Comparison of ENCODE assay signal across 18 cellular contexts in the genomic region with DNA sequence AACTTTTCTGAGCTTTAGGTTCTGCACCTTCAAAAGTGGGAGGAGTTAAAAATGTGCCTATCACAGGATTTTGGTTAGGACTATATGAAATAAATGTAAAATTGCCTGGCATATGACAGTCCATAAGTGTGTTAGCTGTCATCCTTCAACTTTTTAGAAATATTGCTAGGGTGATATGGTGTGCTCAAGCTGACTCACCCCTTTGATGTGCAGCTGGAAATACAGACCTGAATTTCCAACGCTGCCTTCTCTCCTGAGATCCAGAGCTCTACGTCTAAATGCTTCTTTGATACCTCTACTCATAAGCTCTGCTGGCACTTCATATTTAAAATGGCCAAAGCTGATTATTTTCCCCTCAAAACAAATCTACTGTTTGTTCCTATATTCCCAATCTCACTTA. TPM values are rescaled to one million over a fixed set of nuclear protein-coding genes. Genes with fewer than 3 reads are reported as not detected.
DNase-seq lines count a peak whose midpoint lies in the region; ATAC-seq, FAIRE-seq and TF ChIP-seq lines count a peak whose summit lies in the region.
"Had no signal": no experiment of that assay in that cellular context is flagged by ENCODE, and none has a peak within 500 bp of the region (broad histone marks: within the 10 kb centered on the region; RNA-seq: fewer than 3 reads in every experiment).

No MANE protein-coding gene starts in this region.

- H3K4me3 ChIP-seq in HepG2 (replicated peaks in 1 of 3; ENCODE audit: insufficient read depth in 1 of 3, low read depth in 2 of 3, low read length in 3 of 3) (no peak overlapping the region), right lobe of liver (no peak overlapping the region), OCI-LY7 (ENCODE audit: low read depth, low read length, poor library complexity, severe bottlenecking) (no peak overlapping the region), fibroblast of pulmonary artery (replicated peaks; ENCODE audit: low read depth, low read length) (peak overlapping the region; percentile 70), smooth muscle cell (peak overlapping the region; percentile 94)
- H3K4me3 ChIP-seq: mucosa of descending colon had no signal

- CTCF ChIA-PET in HepG2 (lab: Yijun Ruan, JAX; ENCODE audit: low intra/inter-chr PET ratio, low total read pairs): no interaction called here
- CTCF ChIA-PET in OCI-LY7 (lab: Charles Lee; ENCODE audit: unreplicated experiment): no interaction called here

- H3K9ac ChIP-seq in HepG2 (ENCODE audit: insufficient read depth, low read depth, low read length) (no peak overlapping the region), smooth muscle cell (ENCODE audit: low read depth) (no peak overlapping the region)

- intact Hi-C loops in HepG2 (cut with micrococcal nuclease; ENCODE audit: unreplicated experiment) (loop anchor here (10.0 kb wide), 1 partner anchor 328 kb away; a partner anchor contains a TSS), right lobe of liver (cut with DNase I) (no loop called here), OCI-LY7 (cut with micrococcal nuclease; ENCODE audit: unreplicated experiment) (loop anchor here (10.0 kb wide), 1 partner anchor 328 kb away; a partner anchor contains a TSS)

- H3K27me3 ChIP-seq in HepG2 (ENCODE audit: control insufficient read depth in 1 of 2, insufficient read depth in 2 of 2, low read length in 2 of 2) (no peaks in the 10 kb centered on the region; a peak in 1 of 5 replicates), right lobe of liver (no peaks in the 10 kb centered on the region), smooth muscle cell (ENCODE audit: low read depth) (no peaks in the 10 kb centered on the region)
- H3K27me3 ChIP-seq: MG63, SJCRH30 had no signal

- no peak for TF ChIP-seq EP300 in HepG2 (IDR thresholded peaks at IDR 0.05; ENCODE audit: low read depth in 2 of 2, low read length in 2 of 2)
- no peak for TF ChIP-seq EP300 in HepG2 (CRISPR knock-in tag; IDR thresholded peaks at IDR 0.05; ENCODE audit: borderline replicate concordance)

- no peak overlapping the region for H2AFZ ChIP-seq in HepG2 (ENCODE audit: low read length)
- H2AFZ ChIP-seq in OCI-LY7 (ENCODE audit: low read length): no peak overlapping the region
- H2AFZ ChIP-seq in smooth muscle cell (ENCODE audit: low read depth): no peak overlapping the region

- H3K4me1 ChIP-seq in HepG2 (ENCODE audit: insufficient read depth, low read length) (peaks cover 35% of the 10 kb centered on the region), right lobe of liver (peaks cover 0 to 18% (median 0%) of the 10 kb centered on the region in 4 donors), OCI-LY7 (ENCODE audit: insufficient read depth, low read length, poor library complexity, severe bottlenecking) (peaks cover 20% of the 10 kb centered on the region), smooth muscle cell (ENCODE audit: low read depth) (peaks cover 21% of the 10 kb centered on the region)
- H3K4me1 ChIP-seq: SJCRH30 had no signal

- TF ChIP-seq POLR2A in HepG2 (IDR thresholded peaks at IDR 0.05; ENCODE audit: insufficient read depth in 1 of 2, low read depth in 2 of 2, low read length in 2 of 2) (no peak), right lobe of liver (IDR thresholded peaks at IDR 0.05) (no peak)

- ATAC-seq in HepG2: no peak
- no peak for ATAC-seq in right lobe of liver
- no peak for ATAC-seq in HG02884 (IDR thresholded peaks at IDR 0.05; ENCODE audit: unreplicated experiment)
- ATAC-seq in GM18502 (IDR thresholded peaks at IDR 0.05; ENCODE audit: poor library complexity, unreplicated experiment): no peak
- ATAC-seq: left colon, mucosa of descending colon had no signal

- FAIRE-seq in HepG2 (lab: Jason Lieb, UNC): no peak
- FAIRE-seq: colon, GM18507 had no signal

- 100% methylated on average over 2 of the region's 2 CpGs for WGBS in HepG2 (ENCODE audit: low lambda C conversion rate)
- 100% methylated on average over 2 of the region's 2 CpGs for WGBS in right lobe of liver (ENCODE audit: insufficient coverage, low coverage, low lambda C conversion rate, missing lambda C conversion rate)
- 55% methylated on average over 2 of the region's 2 CpGs for WGBS in smooth muscle cell (ENCODE audit: low lambda C conversion rate)

- peak overlapping the region; percentile 12; the same call in 1 of the 2 replicates for H3K4me2 ChIP-seq in HepG2 (ENCODE audit: low read depth, low read length)
- peak overlapping the region; percentile 81 for H3K4me2 ChIP-seq in OCI-LY7 (ENCODE audit: low read length)
- H3K4me2 ChIP-seq in smooth muscle cell: peak overlapping the region; percentile 99

- no peak for DNase-seq in HepG2 (ENCODE audit: low spot score)
- no peak for DNase-seq in right lobe of liver
- no peak for DNase-seq in OCI-LY7 (ENCODE audit: low spot score)
- no peak for DNase-seq in fibroblast of pulmonary artery (ENCODE audit: low read depth)
- DNase-seq in smooth muscle cell (lab: John Stamatoyannopoulos, UW; ENCODE audit: unreplicated experiment): no peak
- no peak for DNase-seq in activated CD4-positive, CD25-positive, alpha-beta regulatory T cell (lab: John Stamatoyannopoulos, UW)
- DNase-seq: amygdala, hippocampal formation, left colon, MG63, mucosa of descending colon, NCI-H187 treated with DMSO at 0.1 percent for 48 hours, SJCRH30 had no signal

- H3F3A ChIP-seq in smooth muscle cell (ENCODE audit: low read depth): no peaks in the 10 kb centered on the region

- H3K9me3 ChIP-seq in HepG2 (ENCODE audit: low read length): no peaks in the 10 kb centered on the region
- no peaks in the 10 kb centered on the region for H3K9me3 ChIP-seq in right lobe of liver
- no peaks in the 10 kb centered on the region for H3K9me3 ChIP-seq in OCI-LY7 (ENCODE audit: low read length)
- H3K9me3 ChIP-seq in smooth muscle cell (replicated peaks; ENCODE audit: low read depth): no peaks in the 10 kb centered on the region
- H3K9me3 ChIP-seq: MG63, mucosa of descending colon, SJCRH30 had no signal

- no peaks in the 10 kb centered on the region for H4K20me1 ChIP-seq in HepG2 (ENCODE audit: insufficient read depth, low read length)
- peaks cover 13% of the 10 kb centered on the region; the same call in 1 of the 2 replicates for H4K20me1 ChIP-seq in OCI-LY7 (ENCODE audit: insufficient read depth, low read length)
- peaks cover 23% of the 10 kb centered on the region for H4K20me1 ChIP-seq in smooth muscle cell (ENCODE audit: low read depth)

- BruUV-seq in HepG2 (replicated peaks; lab: Mats Ljungman, UMichigan): no TSS peak
- no TSS peak for BruUV-seq in OCI-LY7 (replicated peaks; lab: Mats Ljungman, UMichigan)

- TF ChIP-seq CTCF in HepG2 (CRISPR knock-in tag; IDR thresholded peaks at IDR 0.05): no peak
- TF ChIP-seq CTCF in right lobe of liver (IDR thresholded peaks at IDR 0.05): no peak
- no peak for TF ChIP-seq CTCF in OCI-LY7 (conservative IDR thresholded peaks at IDR 0.05; ENCODE audit: low read length)
- TF ChIP-seq CTCF in fibroblast of pulmonary artery (IDR thresholded peaks at IDR 0.05; ENCODE audit: low read length, missing control alignments): no peak
- TF ChIP-seq CTCF in smooth muscle cell (IDR thresholded peaks at IDR 0.05; ENCODE audit: borderline replicate concordance, insufficient read depth, poor library complexity, severe bottlenecking): no peak

- peaks cover 19% of the 10 kb centered on the region for H3K79me2 ChIP-seq in HepG2 (ENCODE audit: insufficient read depth, low read length)
- H3K79me2 ChIP-seq in OCI-LY7 (ENCODE audit: insufficient read depth, low read depth, low read length): peaks cover 30% of the 10 kb centered on the region
- H3K79me2 ChIP-seq in smooth muscle cell (ENCODE audit: low read depth): peaks cover 40% of the 10 kb centered on the region

- POLR2A ChIA-PET in HepG2 (lab: Yijun Ruan, JAX): no interaction called here
- POLR2A ChIA-PET in OCI-LY7 (lab: Charles Lee): interaction anchor here (0.9 to 1.4 kb wide), 4 partner anchors 10 to 368 kb away, joined by 3 to 6 read pairs (median 4); a partner anchor contains a TSS

- H3K27ac ChIP-seq in HepG2 (ENCODE audit: extremely low read length, insufficient read depth, low read length) (no peak overlapping the region), right lobe of liver (no peak overlapping the region), OCI-LY7 (ENCODE audit: low read depth, low read length, poor library complexity, severe bottlenecking) (no peak overlapping the region), smooth muscle cell (ENCODE audit: low read depth) (peak overlapping the region; percentile 8)
- H3K27ac ChIP-seq: epithelial cell of prostate, SJCRH30 had no signal

- no peak for TF ChIP-seq RAD21 in HepG2 (CRISPR knock-in tag; IDR thresholded peaks at IDR 0.05)

- H3K36me3 ChIP-seq in HepG2 (replicated peaks in 1 of 2; ENCODE audit: control insufficient read depth in 1 of 2, insufficient read depth in 2 of 2, low read length in 2 of 2) (no peaks in the 10 kb centered on the region), right lobe of liver (peaks cover 0 to 6% (median 0%) of the 10 kb centered on the region in 4 donors), OCI-LY7 (ENCODE audit: insufficient read depth, low read length) (peaks cover 47% of the 10 kb centered on the region), smooth muscle cell (ENCODE audit: low read depth) (peaks cover 5% of the 10 kb centered on the region)

- H3K9me2 ChIP-seq in OCI-LY7 (ENCODE audit: insufficient read depth, low read length): no peaks in the 10 kb centered on the region

- in situ Hi-C loops in HepG2 (cut with HindIII; ENCODE audit: extremely low pct_ligation_motif_present, low pct_unique_long_range_greater_than_20kb): no loop called here

RNA-seq across cellular contexts. Expression of a gene that starts 2.7 kb away (rescaled TPM):
- total RNA-seq in HepG2 (2016; rRNA removed; fragmentation: Illumina TruSeq; extraction: Trizol) (13.5 and 14.0 TPM in 2 replicates), right lobe of liver (10 to 100 TPM in 5 of 6 experiments, 1 to 10 TPM in 1; 9.8 to 13.9 (median 12.9) TPM), OCI-LY7 (2022) (13.9 and 16.1 TPM in 2 replicates), smooth muscle cell (21.9 and 24.5 TPM in 2 replicates)
- 6.3 and 6.6 TPM in 2 replicates for total RNA-seq in HepG2 (2016; cell fraction: cytosol; rRNA removed; fragmentation: Illumina TruSeq; extraction: Trizol; ENCODE audit: low read depth)
- total RNA-seq in HepG2 (2016; cell fraction: insoluble cytoplasmic fraction; rRNA removed; fragmentation: Illumina TruSeq; extraction: Trizol): 13.1 and 13.6 TPM in 2 replicates
- 20.5 and 21.8 TPM in 2 replicates for total RNA-seq in HepG2 (2016; cell fraction: membrane; rRNA removed; fragmentation: Illumina TruSeq; extraction: Trizol)
- total RNA-seq in HepG2 (2016; cell fraction: nucleus; rRNA removed; fragmentation: Illumina TruSeq; extraction: Trizol): 13.5 and 14.5 TPM in 2 replicates
- polyA plus RNA-seq in HepG2 (2011; rRNA removed) (8.7 and 9.5 TPM in 2 replicates), smooth muscle cell (21.5 and 24.2 TPM in 2 replicates)
- polyA plus RNA-seq in HepG2 (2011; cell fraction: cytosol; rRNA removed): 4.4 and 7.4 TPM in 2 replicates
- 5.5 and 7.4 TPM in 2 replicates for polyA plus RNA-seq in HepG2 (2011; cell fraction: nucleus; rRNA removed)
- 13.0 and 13.3 TPM in 2 replicates for polyA plus RNA-seq in HepG2 (2012)
- 11.6 and 14.0 TPM in 2 replicates for polyA plus RNA-seq in HepG2 (2016; cell fraction: cytosol; fragmentation: Illumina TruSeq; extraction: Trizol; ENCODE audit: low read depth)
- polyA plus RNA-seq in HepG2 (2016; cell fraction: insoluble cytoplasmic fraction; fragmentation: Illumina TruSeq; extraction: Trizol; ENCODE audit: low read depth): 17.5 and 19.2 TPM in 2 replicates
- 23.9 and 24.3 TPM in 2 replicates for polyA plus RNA-seq in HepG2 (2016; cell fraction: membrane; fragmentation: Illumina TruSeq; extraction: Trizol; ENCODE audit: low read depth)
- polyA plus RNA-seq in HepG2 (2016; cell fraction: nucleus; fragmentation: Illumina TruSeq; extraction: Trizol; ENCODE audit: insufficient read depth, low read depth): 20.2 and 21.1 TPM in 2 replicates
- 1.3 and 3.5 TPM in 2 replicates for polyA minus RNA-seq in HepG2 (2011; rRNA and poly(A)+ RNA removed; ENCODE audit: low replicate concordance)
- polyA minus RNA-seq in HepG2 (2011; cell fraction: cytosol; rRNA and poly(A)+ RNA removed): 3.8 and 4.8 TPM in 2 replicates
- polyA minus RNA-seq in HepG2 (2011; cell fraction: nucleus; rRNA and poly(A)+ RNA removed): 10.2 and 12.6 TPM in 2 replicates
- 10.3 and 11.7 TPM in 2 replicates for total RNA-seq in OCI-LY7 (2014; rRNA removed; shearing (Covaris generic))

Comparison
In these comparisons a context has a peak if more than half of its experiments do, and no peak if none do; other contexts are left out.
1. intact Hi-C loops: an anchor here in HepG2 (10.0 kb wide) and OCI-LY7 (10.0 kb wide); none called in right lobe of liver.
2. H3K4me2 ChIP-seq: peak in every context shown above with its lines; median percentile 99 in smooth muscle cell; 81 in OCI-LY7; 12 in HepG2.
3. H3K4me3 ChIP-seq: peak in fibroblast of pulmonary artery (single experiment) and smooth muscle cell (single experiment); none in HepG2 (0 of 3), right lobe of liver (0 of 3) and OCI-LY7 (single experiment).